8 cellular contexts compared by ENCODE assay signal in genomic region chrX:1212532-1212931, GRCh38. TPM values are rescaled to one million over a fixed set of nuclear protein-coding genes. Genes with fewer than 3 reads are reported as not detected.
DNase-seq lines count a peak whose midpoint lies in the region; ATAC-seq and TF ChIP-seq lines count a peak whose summit lies in the region.

TSS of gene CRLF2 (minus strand) at chrX:1212649. CDS start at chrX:1212634, 15 bp downstream.

- peak within 1 kb of the TSS; percentile 23 for H3K4me3 Mint-ChIP-seq in activated naive CD4-positive, alpha-beta T cell treated with anti-CD3 and anti-CD28 coated beads, Interleukin-2, amount 50 U/mL, for 24 hours

- H3K4me2 ChIP-seq in BLaER1 (peak within 1 kb of the TSS; percentile 76), IMR-90 (ENCODE audit: low read depth, low read length) (no peak within 1 kb of the TSS)

- no peak within 1 kb of the TSS for H2AFZ ChIP-seq in IMR-90 (replicated peaks; ENCODE audit: low read length, poor library complexity)

- DNase-seq in IMR-90: no peak
- DNase-seq in NCI-H2171 (lab: John Stamatoyannopoulos, UW): no peak
- DNase-seq in islet precursor cell: no peak
- DNase-seq in iPS-NIHi11 (ENCODE audit: low spot score): no peak
- no peak for DNase-seq in NK-92 treated with Interleukin-12 subunit alpha and Interleukin-12 subunit beta, amount 100 ng/mL, for 24 hours (lab: John Stamatoyannopoulos, UW)

- H2AK9ac ChIP-seq in IMR-90 (replicated peaks; ENCODE audit: low read depth, low read length, poor library complexity): no peak within 1 kb of the TSS

- dilution Hi-C loops in IMR-90 (cut with HindIII; ENCODE audit: low sequenced_read_pairs, unreplicated experiment): no loop called here

- no peak for TF ChIP-seq RAD21 in IMR-90 (IDR thresholded peaks at IDR 0.05; ENCODE audit: low read length)

- no peak for TF ChIP-seq CTCF in IMR-90 (conservative IDR thresholded peaks at IDR 0.05; ENCODE audit: low read depth, low read length)

- intact Hi-C loops in IMR-90 (cut with micrococcal nuclease): no loop called here

- H3K27me3 ChIP-seq in BLaER1: no peaks in the 10 kb centered on the region
- no peaks in the 10 kb centered on the region for H3K27me3 ChIP-seq in IMR-90 (ENCODE audit: control insufficient read depth, insufficient read depth, low read length)

- H4K20me1 ChIP-seq in BLaER1 (no peaks in the 10 kb centered on the region), IMR-90 (ENCODE audit: insufficient read depth, low read length) (no peaks in the 10 kb centered on the region)

- no peaks in the 10 kb centered on the region for H3K9me1 ChIP-seq in IMR-90 (ENCODE audit: insufficient read depth, low read length)

- CTCF ChIA-PET in IMR-90 (lab: Yijun Ruan, JAX): no interaction called here

- in situ Hi-C loops in IMR-90 (cut with MboI; ENCODE audit: low sequenced_read_pairs): no loop called here

- no peak for TF ChIP-seq POLR2A in IMR-90 (IDR thresholded peaks at IDR 0.05; ENCODE audit: low read depth, low read length)

- H2BK120ac ChIP-seq in IMR-90 (ENCODE audit: low read depth, low read length): no peak within 1 kb of the TSS

- H3K4ac ChIP-seq in IMR-90 (ENCODE audit: low read depth, low read length): no peak within 1 kb of the TSS

- H3K27me3 Mint-ChIP-seq in activated naive CD4-positive, alpha-beta T cell treated with anti-CD3 and anti-CD28 coated beads, Interleukin-2, amount 50 U/mL, for 24 hours: no peaks in the 10 kb centered on the region

- H3K36me3 ChIP-seq in BLaER1 (no peaks in the 10 kb centered on the region), IMR-90 (ENCODE audit: control insufficient read depth, insufficient read depth, low read length) (no peaks in the 10 kb centered on the region)

- H3K27ac Mint-ChIP-seq in activated naive CD4-positive, alpha-beta T cell treated with anti-CD3 and anti-CD28 coated beads, Interleukin-2, amount 50 U/mL, for 24 hours: no peak within 1 kb of the TSS

- H4K5ac ChIP-seq in IMR-90 (ENCODE audit: low read depth, low read length): no peak within 1 kb of the TSS

- H3K36me3 Mint-ChIP-seq in activated naive CD4-positive, alpha-beta T cell treated with anti-CD3 and anti-CD28 coated beads, Interleukin-2, amount 50 U/mL, for 24 hours: no peaks in the 10 kb centered on the region

- H3K9ac ChIP-seq in BLaER1 (0 out of 2 replicates have a peak within 1 kb of the TSS, but pooled peaks have one; percentile 50), IMR-90 (ENCODE audit: low read depth, low read length) (no peak within 1 kb of the TSS)

- no peaks in the 10 kb centered on the region for H3K9me3 Mint-ChIP-seq in activated naive CD4-positive, alpha-beta T cell treated with anti-CD3 and anti-CD28 coated beads, Interleukin-2, amount 50 U/mL, for 24 hours

- no peak within 1 kb of the TSS for H4K8ac ChIP-seq in IMR-90 (ENCODE audit: low read depth in 2 of 2, low read length in 2 of 2)

- H3K4me1 ChIP-seq in BLaER1 (peaks cover 79% of the 10 kb centered on the region), IMR-90 (ENCODE audit: control insufficient read depth, insufficient read depth, low read length) (no peaks in the 10 kb centered on the region)

- H2BK15ac ChIP-seq in IMR-90 (ENCODE audit: low read depth, low read length): no peak within 1 kb of the TSS

- no peak within 1 kb of the TSS for H2BK20ac ChIP-seq in IMR-90 (ENCODE audit: low read depth, low read length)

- peak; percentile 61 for ATAC-seq in GM19395 (IDR thresholded peaks at IDR 0.05; ENCODE audit: unreplicated experiment)
- no peak for ATAC-seq in IMR-90 (ENCODE audit: low read depth)

- no peak within 1 kb of the TSS for H2AK5ac ChIP-seq in IMR-90 (ENCODE audit: low read depth, low read length)

- no peak within 1 kb of the TSS for H4K91ac ChIP-seq in IMR-90 (ENCODE audit: insufficient read depth, low read depth, low read length)

- H3K9me3 ChIP-seq in BLaER1: no peaks in the 10 kb centered on the region
- H3K9me3 ChIP-seq in IMR-90 (ENCODE audit: control insufficient read depth, insufficient read depth, low read length): peaks cover 11% of the 10 kb centered on the region

- H3K14ac ChIP-seq in IMR-90 (replicated peaks; ENCODE audit: low read depth, low read length): no peak within 1 kb of the TSS

- peak within 1 kb of the TSS; percentile 67; the same call in 1 of the 2 replicates for H3K27ac ChIP-seq in BLaER1
- H3K27ac ChIP-seq in IMR-90 (ENCODE audit: insufficient read depth, low read length): no peak within 1 kb of the TSS

- H3K4me3 ChIP-seq in BLaER1: peak within 1 kb of the TSS; percentile 56; the same call in 1 of the 2 replicates
- no peak within 1 kb of the TSS for H3K4me3 ChIP-seq in IMR-90 (ENCODE audit: insufficient read depth, low read depth, low read length)

- H3K4me1 Mint-ChIP-seq in activated naive CD4-positive, alpha-beta T cell treated with anti-CD3 and anti-CD28 coated beads, Interleukin-2, amount 50 U/mL, for 24 hours: peaks cover 30% of the 10 kb centered on the region

- no CpG with 5 or more reads among the region's 5 CpGs for WGBS in IMR-90 (ENCODE audit: extremely low coverage in 2 of 2, insufficient read length in 1 of 2), 2 experiments

- H3K56ac ChIP-seq in IMR-90 (ENCODE audit: extremely low read depth, insufficient read depth, low read length): no peak within 1 kb of the TSS

- no TSS peak for BruUV-seq in IMR-90 (replicated peaks; lab: Mats Ljungman, UMichigan)

- peak within 1 kb of the TSS; percentile 33 for H2BK5ac ChIP-seq in IMR-90 (ENCODE audit: low read depth, low read length, poor library complexity, severe bottlenecking)

- H3K23ac ChIP-seq in IMR-90 (ENCODE audit: low read depth, low read length): no peak within 1 kb of the TSS

- no peaks in the 10 kb centered on the region for H3K79me1 ChIP-seq in IMR-90 (ENCODE audit: low read depth in 1 of 2, low read length in 2 of 2)

- H3K18ac ChIP-seq in IMR-90 (ENCODE audit: low read depth, low read length): no peak within 1 kb of the TSS

- POLR2A ChIA-PET in IMR-90 (lab: Charles Lee; ENCODE audit: unreplicated experiment): no interaction called here

TF ChIP-seq in IMR-90, 13 proteins besides CTCF, POLR2A, EP300 and RAD21:
- TF ChIP-seq MAZ (IDR thresholded peaks at IDR 0.05; ENCODE audit: borderline replicate concordance, low read depth, low read length) (no peak), CHD1 (IDR thresholded peaks at IDR 0.05; ENCODE audit: low read depth, low read length) (no peak), MXI1 (IDR thresholded peaks at IDR 0.05; ENCODE audit: borderline replicate concordance, low read depth, low read length) (no peak)

RNA-seq across cellular contexts. Expression of gene CRLF2, which starts in this region (rescaled TPM):
- not detected in 2 replicates for total RNA-seq in IMR-90 (2012; rRNA removed)
- polyA plus RNA-seq in IMR-90 (2012; rRNA removed): not detected in 2 replicates
- not detected in 2 replicates for polyA plus RNA-seq in IMR-90 (2012; cell fraction: cytosol; rRNA removed)
- polyA plus RNA-seq in IMR-90 (2012; cell fraction: nucleus; rRNA removed; ENCODE audit: low replicate concordance): not detected in 2 replicates
